21 cellular contexts compared by ENCODE assay signal in the genomic region with DNA sequence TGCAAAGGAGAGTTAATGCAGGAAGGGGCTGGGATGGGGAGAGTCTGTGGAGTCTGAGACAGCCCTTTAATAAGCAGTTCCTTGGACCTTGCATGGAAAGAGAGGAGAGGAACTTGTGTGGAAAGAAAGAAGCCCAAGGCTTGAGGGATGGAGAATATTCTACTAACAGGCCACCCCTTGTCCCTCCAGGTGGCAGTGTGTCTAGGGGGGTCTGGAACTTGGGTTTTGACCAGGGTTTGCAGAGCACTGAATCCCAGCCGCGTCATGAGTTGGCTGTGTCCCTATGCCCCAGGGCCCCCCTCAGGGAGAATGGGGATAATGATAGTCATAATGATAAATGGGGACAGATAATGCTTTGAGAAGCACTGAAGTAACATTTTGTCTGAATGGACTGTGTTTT.
"Had no signal": no experiment of that assay in that cellular context is flagged by ENCODE, and none has a peak within 500 bp of the region (broad histone marks: within the 10 kb centered on the region; RNA-seq: fewer than 3 reads in every experiment).

No MANE protein-coding gene starts in this region.

- H3K36me3 ChIP-seq: lower lobe of right lung, neural progenitor cell, tibial artery, uterus had no signal

- ATAC-seq: effector memory CD8-positive, alpha-beta T cell; left colon; lower lobe of right lung; T-helper 17 cell had no signal

- H3K4me3 ChIP-seq: lower lobe of right lung, neural progenitor cell, skin epidermis, tibial artery, uterus had no signal

- H3K27ac ChIP-seq: lower lobe of right lung, neural progenitor cell, skin epidermis, tibial artery, uterus had no signal

- H3K27me3 Mint-ChIP-seq: activated naive CD8-positive, alpha-beta T cell treated with anti-CD3 and anti-CD28 coated beads for 36 hours; brain had no signal

- FAIRE-seq: islet of Langerhans had no signal

- H3K4me1 ChIP-seq: lower lobe of right lung, neural progenitor cell, uterus had no signal

- H3K9ac ChIP-seq: neural progenitor cell had no signal

- H3K4me1 Mint-ChIP-seq: activated CD4-positive, alpha-beta T cell treated with anti-CD3 and anti-CD28 coated beads, Interleukin-2, amount 10 ng/mL, durations not matched to agents 24 days and 14 days; activated naive CD8-positive, alpha-beta T cell treated with anti-CD3 and anti-CD28 coated beads for 36 hours; T-helper 17 cell had no signal

- H3K27ac Mint-ChIP-seq: activated CD4-positive, alpha-beta T cell treated with anti-CD3 and anti-CD28 coated beads, Interleukin-2, amount 10 ng/mL, durations not matched to agents 24 days and 14 days; activated naive CD8-positive, alpha-beta T cell treated with anti-CD3 and anti-CD28 coated beads for 36 hours; dendritic cell treated with granulocyte-macrophage colony-stimulating factor and Interleukin-4, amounts not matched to agents 40 ng/mL and 50 ng/mL, for 4 days; effector memory CD8-positive, alpha-beta T cell; neural progenitor cell; T-helper 17 cell had no signal

- H3K4me3 Mint-ChIP-seq: activated CD4-positive, alpha-beta T cell treated with anti-CD3 and anti-CD28 coated beads, Interleukin-2, amount 10 ng/mL, durations not matched to agents 24 days and 14 days; activated naive CD8-positive, alpha-beta T cell treated with anti-CD3 and anti-CD28 coated beads for 36 hours; brain; dendritic cell treated with granulocyte-macrophage colony-stimulating factor and Interleukin-4, amounts not matched to agents 40 ng/mL and 50 ng/mL, for 4 days; effector memory CD8-positive, alpha-beta T cell; neural progenitor cell; T-helper 17 cell had no signal

- H3K9me3 Mint-ChIP-seq: activated CD4-positive, alpha-beta T cell treated with anti-CD3 and anti-CD28 coated beads, Interleukin-2, amount 10 ng/mL, durations not matched to agents 24 days and 14 days; activated naive CD8-positive, alpha-beta T cell treated with anti-CD3 and anti-CD28 coated beads for 36 hours; brain; dendritic cell treated with granulocyte-macrophage colony-stimulating factor and Interleukin-4, amounts not matched to agents 40 ng/mL and 50 ng/mL, for 4 days; effector memory CD8-positive, alpha-beta T cell; neural progenitor cell had no signal

- H3K36me3 Mint-ChIP-seq: activated naive CD8-positive, alpha-beta T cell treated with anti-CD3 and anti-CD28 coated beads for 36 hours had no signal

- H3K27me3 ChIP-seq: neural progenitor cell, tibial artery, uterus had no signal

- DNase-seq: activated CD4-positive, alpha-beta T cell treated with anti-CD3 and anti-CD28 coated beads, Interleukin-2, amount 10 ng/mL, durations not matched to agents 24 days and 14 days; activated CD4-positive, CD25-positive, alpha-beta regulatory T cell; activated CD8-positive, alpha-beta memory T cell treated with anti-CD3 and anti-CD28 coated beads, Interleukin-2, amount 50 U/mL, for 48 hours; activated gamma-delta T cell treated with Interleukin-2 at 50 U/mL for 16 hours; activated naive CD8-positive, alpha-beta T cell treated with anti-CD3 and anti-CD28 coated beads for 36 hours; amygdala; effector memory CD8-positive, alpha-beta T cell; left colon; lower lobe of right lung; posterior cingulate gyrus; retina; stimulated activated CD4-positive, alpha-beta T cell treated with anti-CD3 and anti-CD28 coated beads, Interleukin-4, amount 100 ng/mL, for 24 hours; stimulated activated naive CD4-positive, alpha-beta T cell; T-helper 17 cell; tibial artery; uterus had no signal

- H3K9me3 ChIP-seq: lower lobe of right lung, tibial artery, uterus had no signal

- H3K4me2 ChIP-seq: neural progenitor cell had no signal

- H2AFZ ChIP-seq: neural progenitor cell had no signal
